ENCODE assay signal across 8 cellular contexts in the genomic region with DNA sequence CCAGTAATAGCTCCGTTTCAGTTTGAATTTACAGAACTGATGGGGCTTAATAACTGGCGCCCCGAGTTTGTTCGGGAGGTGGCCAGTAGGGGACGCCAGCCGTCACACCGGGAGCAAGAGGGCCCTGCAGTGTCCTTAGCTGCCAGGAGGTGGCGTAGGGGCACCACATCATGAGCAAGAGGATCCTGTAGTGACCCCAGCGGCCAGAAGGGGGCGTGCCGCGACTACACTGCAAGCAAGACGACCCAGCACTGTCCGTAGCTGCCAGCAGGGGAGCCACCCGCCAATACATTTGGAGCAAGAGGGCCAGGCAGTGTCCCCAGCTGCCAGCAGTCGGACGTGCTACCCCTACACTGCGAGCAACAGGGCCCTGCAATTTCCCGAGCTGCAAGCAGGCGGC.
DNase-seq lines count a peak whose midpoint lies in the region; ATAC-seq, FAIRE-seq and TF ChIP-seq lines count a peak whose summit lies in the region.

No MANE protein-coding gene starts in this region.

- no peak for TF ChIP-seq POLR2A in endothelial cell of umbilical vein (IDR thresholded peaks at IDR 0.05; ENCODE audit: low read depth, low read length)
- TF ChIP-seq POLR2A in ovary (IDR thresholded peaks at IDR 0.05) = no peak

- CTCF ChIA-PET in endothelial cell of umbilical vein (lab: Charles Lee) = interaction anchor here (1.4 kb wide), 1 partner anchor 207 kb away, joined by 4 read pairs; no protein-coding TSS in a partner anchor

- peak; percentile 47 to 64 for TF ChIP-seq CTCF in endothelial cell of umbilical vein (IDR thresholded peaks at IDR 0.05; ENCODE audit: extremely low read depth in 1 of 2, insufficient read depth in 1 of 2, low read depth in 1 of 2, low read length in 2 of 2)
- TF ChIP-seq CTCF in ovary (IDR thresholded peaks at IDR 0.05) = peak in 1 of 3 donors; percentile 17

- WGBS in ovary, 3 donors = 57 to 75% (median 71%) methylated on average over 16 to 20 of the region's 20 CpGs

- H2AFZ ChIP-seq in endothelial cell of umbilical vein (ENCODE audit: low read depth, low read length) = no peak overlapping the region

- H3K4me3 ChIP-seq in endothelial cell of umbilical vein (replicated peaks in 1 of 3; ENCODE audit: insufficient read depth in 1 of 3, low read depth in 1 of 3, low read length in 3 of 3) (no peak overlapping the region), ovary (no peak overlapping the region)

- no TSS peak for BruUV-seq in endothelial cell of umbilical vein (replicated peaks; lab: Mats Ljungman, UMichigan)

- dilution Hi-C loops in endothelial cell of umbilical vein (cut with MboI; ENCODE audit: extremely low pct_ligation_motif_present, low sequenced_read_pairs) = no loop called here

- ATAC-seq in HG03135 (IDR thresholded peaks at IDR 0.05; ENCODE audit: unreplicated experiment) = peak; percentile 59
- no peak for ATAC-seq in GM19455 (IDR thresholded peaks at IDR 0.05; ENCODE audit: unreplicated experiment)

- no peaks in the 10 kb centered on the region for H3K27me3 ChIP-seq in endothelial cell of umbilical vein (ENCODE audit: control insufficient read depth in 2 of 2, insufficient read depth in 2 of 2, low read length in 2 of 2)
- no peaks in the 10 kb centered on the region for H3K27me3 ChIP-seq in ovary

- POLR2A ChIA-PET in endothelial cell of umbilical vein (lab: Charles Lee) = no interaction called here

- H3K79me2 ChIP-seq in endothelial cell of umbilical vein (ENCODE audit: control insufficient read depth, insufficient read depth, low read length) = no peaks in the 10 kb centered on the region

- no peak overlapping the region for H3K9ac ChIP-seq in endothelial cell of umbilical vein (replicated peaks; ENCODE audit: extremely low read depth, insufficient read depth, low read length)

- H3K4me1 ChIP-seq in endothelial cell of umbilical vein (ENCODE audit: control insufficient read depth, extremely low read depth, insufficient read depth, low read length) (no peaks in the 10 kb centered on the region), ovary (ENCODE audit: insufficient read depth) (no peaks in the 10 kb centered on the region)

- H3K4me2 ChIP-seq in endothelial cell of umbilical vein (ENCODE audit: insufficient read depth, low read length) = no peak overlapping the region

- H3K27ac ChIP-seq in endothelial cell of umbilical vein (ENCODE audit: insufficient read depth, low read depth, low read length) (no peak overlapping the region), ovary (no peak overlapping the region)

- H3K36me3 ChIP-seq in endothelial cell of umbilical vein (ENCODE audit: control insufficient read depth in 2 of 2, extremely low read depth in 1 of 2, insufficient read depth in 2 of 2, low read length in 2 of 2) (no peaks in the 10 kb centered on the region), ovary (no peaks in the 10 kb centered on the region)

- H3K9me3 ChIP-seq in endothelial cell of umbilical vein (replicated peaks; ENCODE audit: control insufficient read depth, insufficient read depth, low read length) (no peaks in the 10 kb centered on the region), ovary (no peaks in the 10 kb centered on the region)

- no peak for TF ChIP-seq EP300 in ovary (IDR thresholded peaks at IDR 0.05)

- FAIRE-seq in endothelial cell of umbilical vein (lab: Jason Lieb, UNC) = no peak

- intact Hi-C loops in endothelial cell of umbilical vein (cut with micrococcal nuclease) = no loop called here
- intact Hi-C loops in ovary (cut with DNase I) = no loop called here

- DNase-seq in activated CD4-positive, alpha-beta T cell treated with anti-CD3 and anti-CD28 coated beads, Interleukin-2, amount 50 U/mL, for 4 hours = peak; percentile 26 to 40
- DNase-seq in endothelial cell of umbilical vein (ENCODE audit: low read depth, low spot score) (peak; percentile 27), ovary (peak in 4 of 5 donors; percentile 44 to 66 (median 48)), COR-L47 (lab: John Stamatoyannopoulos, UW) (no peak), hypothalamus (lab: John Stamatoyannopoulos, UW) (no peak), SW 1271 (lab: John Stamatoyannopoulos, UW) (no peak)

- no peaks in the 10 kb centered on the region for H3K9me1 ChIP-seq in endothelial cell of umbilical vein (replicated peaks; ENCODE audit: control insufficient read depth, extremely low read depth, insufficient read depth, low read length)

- no peaks in the 10 kb centered on the region for H4K20me1 ChIP-seq in endothelial cell of umbilical vein (replicated peaks; ENCODE audit: control insufficient read depth, extremely low read depth, insufficient read depth, low read length)

TF ChIP-seq in endothelial cell of umbilical vein, 7 proteins besides CTCF, POLR2A, EP300 and RAD21:
- no peak for TF ChIP-seq MYC (IDR thresholded peaks at IDR 0.05; ENCODE audit: low read depth, low read length)
- TF ChIP-seq JUN (IDR thresholded peaks at IDR 0.05; ENCODE audit: borderline replicate concordance, insufficient read depth, insufficient read length, low read depth) = no peak
- no peak for TF ChIP-seq FOS (IDR thresholded peaks at IDR 0.05; ENCODE audit: borderline replicate concordance, insufficient read depth, low read length)
- TF ChIP-seq EZH2 (IDR thresholded peaks at IDR 0.05; ENCODE audit: borderline replicate concordance, low read depth, low read length, severe bottlenecking) = no peak
- no peak for TF ChIP-seq GATA2 (IDR thresholded peaks at IDR 0.05; ENCODE audit: insufficient read depth, insufficient read length, low read depth, low read length)
- TF ChIP-seq, protein P1, sequence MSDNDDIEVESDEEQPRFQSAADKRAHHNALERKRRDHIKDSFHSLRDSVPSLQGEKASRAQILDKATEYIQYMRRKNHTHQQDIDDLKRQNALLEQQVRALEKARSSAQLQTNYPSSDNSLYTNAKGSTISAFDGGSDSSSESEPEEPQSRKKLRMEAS (IDR thresholded peaks at IDR 0.05; ENCODE audit: insufficient read depth, insufficient read length) = no peak
- no peak for TF ChIP-seq POLR2AphosphoS5 (IDR thresholded peaks at IDR 0.05; ENCODE audit: insufficient read depth, low read depth, low read length)
TF ChIP-seq in endothelial cell of umbilical vein: peak in this region for 0.

Comparison
In these comparisons a context has a peak if more than half of its experiments do, and no peak if none do; other contexts are left out.
1. DNase-seq: peak in activated CD4-positive, alpha-beta T cell treated with anti-CD3 and anti-CD28 coated beads, Interleukin-2, amount 50 U/mL, for 4 hours (2 of 2), endothelial cell of umbilical vein (single experiment) and ovary (4 of 5); none in COR-L47 (single experiment), hypothalamus (0 of 51) and SW 1271 (0 of 2).